ENCODE assay signal across 31 cellular contexts in the genomic region with DNA sequence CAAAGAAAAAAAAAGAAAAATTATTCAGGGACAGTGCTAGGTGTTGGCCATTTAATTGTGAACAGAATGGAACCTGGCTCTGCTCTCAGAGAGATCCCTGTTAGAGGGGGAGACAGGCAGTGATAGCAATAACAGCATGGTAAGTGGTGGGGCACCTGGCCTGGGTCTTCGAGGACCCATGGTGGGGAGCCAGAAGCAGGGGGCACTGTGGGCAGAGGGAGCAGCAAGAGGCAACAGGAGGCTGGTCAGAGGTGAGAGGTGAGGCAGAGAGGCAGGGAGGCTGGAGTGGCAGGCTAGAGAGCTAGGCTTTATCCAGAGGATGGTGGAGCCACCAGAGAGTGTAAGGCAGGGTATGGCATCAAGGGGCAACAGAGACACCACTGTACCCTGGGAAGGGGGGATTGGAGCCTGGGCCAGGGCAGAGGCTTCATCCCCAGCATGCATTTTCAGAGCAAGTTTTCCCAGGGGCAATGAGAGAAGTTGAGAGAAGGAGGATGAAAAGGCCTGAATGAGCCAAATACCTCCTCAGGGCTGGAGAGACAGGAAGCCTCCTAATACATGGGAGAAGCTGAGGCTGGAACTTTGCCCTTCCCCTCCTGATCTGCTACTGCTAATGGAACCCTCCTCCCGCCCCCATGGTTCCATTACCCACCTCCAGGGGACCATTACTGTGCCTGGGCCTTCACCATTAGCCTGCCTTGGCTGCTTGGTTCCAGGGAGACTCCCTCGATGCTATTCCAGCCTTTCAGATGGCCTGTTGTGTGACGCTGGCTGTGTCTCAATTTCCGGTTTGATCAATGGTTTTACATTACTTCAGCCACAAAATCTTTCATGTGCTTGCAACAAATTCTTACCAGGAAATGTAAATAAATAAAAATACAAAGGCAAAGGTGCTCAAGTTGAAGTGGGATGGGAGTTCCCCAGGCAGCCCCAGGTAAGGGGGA. TPM values are rescaled to one million over a fixed set of nuclear protein-coding genes. Genes with fewer than 3 reads are reported as not detected.
DNase-seq lines count a peak whose midpoint lies in the region; ATAC-seq, FAIRE-seq and TF ChIP-seq lines count a peak whose summit lies in the region.
"Had no signal": no experiment of that assay in that cellular context is flagged by ENCODE, and none has a peak within 500 bp of the region (broad histone marks: within the 10 kb centered on the region; RNA-seq: fewer than 3 reads in every experiment).

No MANE protein-coding gene starts in this region.

- no peak overlapping the region for H3K9ac ChIP-seq in parathyroid adenoma

- H3K27me3 Mint-ChIP-seq in natural killer cell treated with Interleukin-12 subunit alpha and Interleukin-12 subunit beta and Interleukin-15 and Interleukin-18, amount 100 ng/mL, for 72 hours = peaks cover 17 to 28% of the 10 kb centered on the region in 2 donors
- peaks cover 25 to 40% of the 10 kb centered on the region in 2 donors for H3K27me3 Mint-ChIP-seq in natural killer cell (ENCODE audit: low read depth in 2 of 2)
- H3K27me3 Mint-ChIP-seq in HFFc6 (ENCODE audit: insufficient read depth) = peaks cover 13% of the 10 kb centered on the region; the same call in 1 of the 2 replicates

- no peak for ATAC-seq in natural killer cell treated with Interleukin-12 subunit alpha and Interleukin-12 subunit beta and Interleukin-15 and Interleukin-18, amount 100 ng/mL, for 72 hours
- no peak for ATAC-seq in natural killer cell
- ATAC-seq in HG02885 (IDR thresholded peaks at IDR 0.05; ENCODE audit: poor library complexity, unreplicated experiment) = no peak
- ATAC-seq: activated T-cell treated with anti-CD3 and anti-CD28 coated beads, Interleukin-2, amount 50 U/mL, for 4 hours; CD8-positive, alpha-beta T cell; foreskin keratinocyte; Right ventricle myocardium inferior; stimulated activated naive CD8-positive, alpha-beta T cell treated with anti-CD3 and anti-CD28 coated beads, Interleukin-15, Interleukin-2, amounts not matched to agents 100 U/mL and 50 U/mL, for 24 hours had no signal

- H3K27ac ChIP-seq in parathyroid adenoma = peak overlapping the region; percentile 94
- H3K27ac ChIP-seq: colonic mucosa, esophagus muscularis mucosa, foreskin keratinocyte, prostate gland, thoracic aorta had no signal

- no peak overlapping the region for H3K27ac Mint-ChIP-seq in natural killer cell treated with Interleukin-12 subunit alpha and Interleukin-12 subunit beta and Interleukin-15 and Interleukin-18, amount 100 ng/mL, for 72 hours
- H3K27ac Mint-ChIP-seq in natural killer cell (no peak overlapping the region), HFFc6 (no peak overlapping the region)
- H3K27ac Mint-ChIP-seq: activated CD4-positive, alpha-beta T cell treated with anti-CD3 and anti-CD28 coated beads, Interleukin-2, amount 10 ng/mL, durations not matched to agents 24 days and 14 days; activated naive CD4-positive, alpha-beta T cell treated with anti-CD3 and anti-CD28 coated beads for 36 hours; CD8-positive, alpha-beta T cell; nephron had no signal

- intact Hi-C loops in natural killer cell (cut with micrococcal nuclease) = no loop called here

- no peak overlapping the region for H3K4me2 ChIP-seq in parathyroid adenoma (ENCODE audit: low read length)

- no peaks in the 10 kb centered on the region for H3K36me3 Mint-ChIP-seq in natural killer cell treated with Interleukin-12 subunit alpha and Interleukin-12 subunit beta and Interleukin-15 and Interleukin-18, amount 100 ng/mL, for 72 hours
- H3K36me3 Mint-ChIP-seq in natural killer cell (no peaks in the 10 kb centered on the region), HFFc6 (ENCODE audit: low read depth) (no peaks in the 10 kb centered on the region)
- H3K36me3 Mint-ChIP-seq: CD8-positive, alpha-beta T cell had no signal

- H3K27me3 ChIP-seq in bronchial epithelial cell (ENCODE audit: control insufficient read depth, insufficient read depth, low read length) = no peaks in the 10 kb centered on the region
- H3K27me3 ChIP-seq in parathyroid adenoma (ENCODE audit: control insufficient read depth, insufficient read depth, low read length) = no peaks in the 10 kb centered on the region
- H3K27me3 ChIP-seq: breast epithelium, colonic mucosa, foreskin keratinocyte, MG63 had no signal

- H3K4me1 Mint-ChIP-seq in natural killer cell treated with Interleukin-12 subunit alpha and Interleukin-12 subunit beta and Interleukin-15 and Interleukin-18, amount 100 ng/mL, for 72 hours (ENCODE audit: low read depth in 2 of 2) = peaks cover 0 to 6% of the 10 kb centered on the region in 2 donors
- peaks cover 4 to 11% of the 10 kb centered on the region in 2 donors for H3K4me1 Mint-ChIP-seq in natural killer cell
- no peaks in the 10 kb centered on the region for H3K4me1 Mint-ChIP-seq in HFFc6 (ENCODE audit: low read depth)

- no peak overlapping the region for H3K4me3 ChIP-seq in bronchial epithelial cell (ENCODE audit: low read depth, low read length)
- H3K4me3 ChIP-seq in parathyroid adenoma (ENCODE audit: low read depth, low read length) = no peak overlapping the region
- H3K4me3 ChIP-seq: breast epithelium, colonic mucosa, esophagus muscularis mucosa, HAP-1, lung, MG63, prostate gland, thoracic aorta had no signal

- H3K36me3 ChIP-seq in bronchial epithelial cell (ENCODE audit: control insufficient read depth, insufficient read depth, low read length) (peaks cover 5% of the 10 kb centered on the region), parathyroid adenoma (ENCODE audit: control insufficient read depth, insufficient read depth, low read length) (no peaks in the 10 kb centered on the region)
- H3K36me3 ChIP-seq: breast epithelium, colonic mucosa, esophagus muscularis mucosa, HAP-1, MG63, prostate gland, thoracic aorta had no signal

- no peaks in the 10 kb centered on the region for H3K9me3 ChIP-seq in parathyroid adenoma (ENCODE audit: control insufficient read depth, low read length)
- H3K9me3 ChIP-seq: breast epithelium, colonic mucosa, esophagus muscularis mucosa, HAP-1, MG63, prostate gland, thoracic aorta had no signal

- no peaks in the 10 kb centered on the region for H3K79me2 ChIP-seq in parathyroid adenoma

- FAIRE-seq in bronchial epithelial cell (lab: Jason Lieb, UNC) = no peak

- peaks cover 29% of the 10 kb centered on the region for H3K4me1 ChIP-seq in parathyroid adenoma
- H3K4me1 ChIP-seq: colonic mucosa, foreskin keratinocyte, HAP-1, prostate gland had no signal

- no peak for TF ChIP-seq CTCF in natural killer cell (IDR thresholded peaks at IDR 0.05)
- no peak for TF ChIP-seq CTCF in bronchial epithelial cell (IDR thresholded peaks at IDR 0.05; ENCODE audit: insufficient read depth, low read length, severe bottlenecking)
- no peak for TF ChIP-seq CTCF in parathyroid adenoma (IDR thresholded peaks at IDR 0.05)
- no peak for TF ChIP-seq CTCF in HFFc6 (IDR thresholded peaks at IDR 0.05)

- DNase-seq in natural killer cell treated with Interleukin-12 subunit alpha and Interleukin-12 subunit beta and Interleukin-15 and Interleukin-18, amount 100 ng/mL, for 72 hours (ENCODE audit: low spot score) = peak; percentile 32
- DNase-seq in natural killer cell = no peak
- DNase-seq in bronchial epithelial cell (ENCODE audit: low read depth) = peak; percentile 53
- no peak for DNase-seq in T-helper 2 cell
- no peak for DNase-seq in HFFc6
- no peak for DNase-seq in NCI-H510A treated with DMSO at 0.1 percent for 48 hours (lab: John Stamatoyannopoulos, UW)
- DNase-seq: activated CD4-positive, alpha-beta T cell treated with anti-CD3 and anti-CD28 coated beads, Interleukin-2, amount 10 ng/mL, durations not matched to agents 24 days and 14 days; activated naive CD4-positive, alpha-beta T cell treated with anti-CD3 and anti-CD28 coated beads for 36 hours; activated T-cell treated with anti-CD3 and anti-CD28 coated beads, Interleukin-2, amount 50 U/mL, for 4 hours; amniotic stem cell; CD8-positive, alpha-beta T cell; colonic mucosa; foreskin keratinocyte; KG1; MG63; NCI-H146; NCI-H2107; NCI-H774; stimulated activated naive CD8-positive, alpha-beta T cell treated with anti-CD3 and anti-CD28 coated beads, Interleukin-15, Interleukin-2, amounts not matched to agents 100 U/mL and 50 U/mL, for 24 hours; T1000 had no signal

- H3K9me3 Mint-ChIP-seq in natural killer cell treated with Interleukin-12 subunit alpha and Interleukin-12 subunit beta and Interleukin-15 and Interleukin-18, amount 100 ng/mL, for 72 hours = no peaks in the 10 kb centered on the region
- H3K9me3 Mint-ChIP-seq in natural killer cell (no peaks in the 10 kb centered on the region), HFFc6 (no peaks in the 10 kb centered on the region)
- H3K9me3 Mint-ChIP-seq: activated CD4-positive, alpha-beta T cell treated with anti-CD3 and anti-CD28 coated beads, Interleukin-2, amount 10 ng/mL, durations not matched to agents 24 days and 14 days; activated naive CD4-positive, alpha-beta T cell treated with anti-CD3 and anti-CD28 coated beads for 36 hours; activated T-cell treated with anti-CD3 and anti-CD28 coated beads, Interleukin-2, amount 50 U/mL, for 4 hours; CD8-positive, alpha-beta T cell; nephron had no signal

- H3K4me3 Mint-ChIP-seq in natural killer cell treated with Interleukin-12 subunit alpha and Interleukin-12 subunit beta and Interleukin-15 and Interleukin-18, amount 100 ng/mL, for 72 hours = no peak overlapping the region
- H3K4me3 Mint-ChIP-seq in natural killer cell = no peak overlapping the region
- H3K4me3 Mint-ChIP-seq in HFFc6 = no peak overlapping the region
- H3K4me3 Mint-ChIP-seq: activated CD4-positive, alpha-beta T cell treated with anti-CD3 and anti-CD28 coated beads, Interleukin-2, amount 10 ng/mL, durations not matched to agents 24 days and 14 days; activated naive CD4-positive, alpha-beta T cell treated with anti-CD3 and anti-CD28 coated beads for 36 hours; activated T-cell treated with anti-CD3 and anti-CD28 coated beads, Interleukin-2, amount 50 U/mL, for 4 hours; CD8-positive, alpha-beta T cell had no signal

- H2AFZ ChIP-seq in parathyroid adenoma = no peak overlapping the region

RNA-seq across cellular contexts. Expression of a gene that starts 2.6 kb away (rescaled TPM):
- under 1 TPM in 1 of 2 donors, not detected in 1; 0.20 TPM for total RNA-seq in natural killer cell treated with Interleukin-12 subunit alpha and Interleukin-12 subunit beta and Interleukin-15 and Interleukin-18, amount 100 ng/mL, for 72 hours
- 1 to 10 TPM in 1 of 3 donors, under 1 TPM in 2; 0.27 to 1.0 (median 0.90) TPM for total RNA-seq in natural killer cell
- 9.0 and 13.7 TPM in 2 replicates for total RNA-seq in bronchial epithelial cell
- under 1 TPM in 5 of 6 experiments, not detected in 1; 0.08 to 0.20 (median 0.16) TPM for total RNA-seq in HFFc6 (2021; fragmentation: NEBNext Ultra II Directional; extraction: Animal tissue kit (Norgen Biotek cat#: 25700))
- total RNA-seq: A172; activated CD4-positive, alpha-beta T cell treated with anti-CD3 and anti-CD28 coated beads, Interleukin-2, amount 10 ng/mL, durations not matched to agents 24 days and 14 days; activated naive CD4-positive, alpha-beta T cell treated with anti-CD3 and anti-CD28 coated beads for 36 hours; activated T-cell treated with anti-CD3 and anti-CD28 coated beads, Interleukin-2, amount 50 U/mL, for 4 hours; CD8-positive, alpha-beta T cell had no signal

RNA-seq across cellular contexts. Expression of a gene that starts 56.7 kb away (rescaled TPM):
- total RNA-seq in natural killer cell treated with Interleukin-12 subunit alpha and Interleukin-12 subunit beta and Interleukin-15 and Interleukin-18, amount 100 ng/mL, for 72 hours = not detected
- total RNA-seq in natural killer cell (under 1 TPM in 2 of 3 donors, not detected in 1; 0.24 to 0.40 TPM), bronchial epithelial cell (0.26 TPM in 1 of 2 replicates, not detected in the other)
- 1 to 10 TPM in 4 of 6 experiments, under 1 TPM in 2; 0.54 to 2.4 (median 1.9) TPM for total RNA-seq in HFFc6 (2021; fragmentation: NEBNext Ultra II Directional; extraction: Animal tissue kit (Norgen Biotek cat#: 25700))
- total RNA-seq: A172; activated CD4-positive, alpha-beta T cell treated with anti-CD3 and anti-CD28 coated beads, Interleukin-2, amount 10 ng/mL, durations not matched to agents 24 days and 14 days; activated naive CD4-positive, alpha-beta T cell treated with anti-CD3 and anti-CD28 coated beads for 36 hours; activated T-cell treated with anti-CD3 and anti-CD28 coated beads, Interleukin-2, amount 50 U/mL, for 4 hours; CD8-positive, alpha-beta T cell; foreskin keratinocyte had no signal

Comparison
In these comparisons a context has a peak if more than half of its experiments do, and no peak if none do; other contexts are left out.
1. DNase-seq: peak in natural killer cell treated with Interleukin-12 subunit alpha and Interleukin-12 subunit beta and Interleukin-15 and Interleukin-18, amount 100 ng/mL, for 72 hours (single experiment) and bronchial epithelial cell (single experiment); none in natural killer cell (single experiment), T-helper 2 cell (0 of 5), HFFc6 (single experiment) and NCI-H510A treated with DMSO at 0.1 percent for 48 hours (single experiment).